ENCODE assay signal across 18 cellular contexts in the genomic region with DNA sequence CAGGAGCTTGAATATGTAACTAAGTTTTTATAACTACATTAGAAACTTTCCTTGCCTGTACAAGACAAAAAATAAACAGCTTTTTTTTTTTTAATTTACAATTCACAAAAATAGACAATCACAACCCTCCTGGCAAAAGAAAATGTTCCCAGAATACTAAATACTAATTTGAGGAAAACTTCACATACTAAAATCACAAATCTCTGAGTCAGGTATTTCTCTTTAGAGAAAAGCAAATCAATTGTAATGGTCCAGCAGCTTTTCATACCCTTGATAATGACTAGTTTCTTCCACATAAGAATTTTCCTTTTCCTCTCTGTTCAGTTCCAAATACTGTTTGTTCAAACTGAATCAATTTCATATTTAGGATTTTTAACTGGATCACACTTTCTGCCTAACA.
A peak's percentile ranks its signal among the peaks of the same experiment; 100 is the strongest.
DNase-seq lines count a peak whose midpoint lies in the region; ATAC-seq and TF ChIP-seq lines count a peak whose summit lies in the region.
"Had no signal": no experiment of that assay in that cellular context is flagged by ENCODE, and none has a peak within 500 bp of the region (broad histone marks: within the 10 kb centered on the region; RNA-seq: fewer than 3 reads in every experiment).

No MANE protein-coding gene starts in this region.

- TF ChIP-seq CTCF in SK-N-SH (IDR thresholded peaks at IDR 0.05) (no peak), MM.1S (IDR thresholded peaks at IDR 0.05; ENCODE audit: low read length) (no peak), parathyroid adenoma (IDR thresholded peaks at IDR 0.05) (no peak)

- H4K20me1 ChIP-seq in SK-N-SH (ENCODE audit: insufficient read depth), result no peaks in the 10 kb centered on the region
- no peaks in the 10 kb centered on the region for H4K20me1 ChIP-seq in MM.1S (ENCODE audit: insufficient read depth, low read length)

- 0 out of 2 replicates have a peak overlapping the region, but pooled peaks have one; percentile 43 for H3K4me2 ChIP-seq in SK-N-SH
- H3K4me2 ChIP-seq in MM.1S (ENCODE audit: low read depth, low read length), result peak overlapping the region; percentile 76
- no peak overlapping the region for H3K4me2 ChIP-seq in parathyroid adenoma (ENCODE audit: low read length)

- H3K9ac ChIP-seq in SK-N-SH (no peak overlapping the region), MM.1S (ENCODE audit: low read length) (no peak overlapping the region), parathyroid adenoma (no peak overlapping the region)
- H3K9ac ChIP-seq: GM23248 had no signal

- no peak for DNase-seq in SK-N-SH
- no peak for DNase-seq in MM.1S
- no peak for DNase-seq in activated naive CD8-positive, alpha-beta T cell treated with anti-CD3 and anti-CD28 coated beads, Interleukin-2, amount 50 U/mL, for 24 hours
- DNase-seq in left ventricle myocardium superior, result no peak
- no peak for DNase-seq in HAP-1 (ENCODE audit: low spot score in 2 of 2)
- DNase-seq: amniotic stem cell, head of caudate nucleus, left cardiac atrium, NCI-H1436, NCI-H446 treated with DMSO at 0.1 percent for 48 hours had no signal

- in situ Hi-C loops in HAP-1 (cut with MboI; ENCODE audit: low sequenced_read_pairs), result no loop called here

- peak overlapping the region; percentile 61 for H3K27ac Mint-ChIP-seq in activated naive CD8-positive, alpha-beta T cell treated with anti-CD3 and anti-CD28 coated beads, Interleukin-2, amount 50 U/mL, for 24 hours
- no peak overlapping the region for H3K27ac Mint-ChIP-seq in stimulated activated memory B cell treated with anti-CD40 and anti-IgM and Interleukin-4, amounts not matched to agents 10 μg/mL and 1 μg/mL and 100 μg/mL, for 72 hours
- H3K27ac Mint-ChIP-seq: CD14-positive monocyte had no signal

- CTCF ChIA-PET in SK-N-SH (lab: Yijun Ruan, JAX), result interaction anchor here (0.5 to 1.4 kb wide), 4 partner anchors 26 to 626 kb away, joined by 3 read pairs; no protein-coding TSS in a partner anchor

- H3K9me3 ChIP-seq in SK-N-SH (no peaks in the 10 kb centered on the region), MM.1S (replicated peaks; ENCODE audit: insufficient read depth, low read length) (no peaks in the 10 kb centered on the region), parathyroid adenoma (ENCODE audit: control insufficient read depth, low read length) (no peaks in the 10 kb centered on the region), HAP-1 (no peaks in the 10 kb centered on the region)

- ATAC-seq in SK-N-SH treated with all-trans-retinoic acid at 6 μM for 48 hours (no peak; the same call in 2 of the 3 replicates), left ventricle myocardium superior (no peak)
- ATAC-seq in activated naive CD8-positive, alpha-beta T cell treated with anti-CD3 and anti-CD28 coated beads, Interleukin-2, amount 50 U/mL, for 24 hours, result no peak
- ATAC-seq in stimulated activated memory B cell treated with anti-CD40 and anti-IgM and Interleukin-4, amounts not matched to agents 10 μg/mL and 1 μg/mL and 100 μg/mL, for 72 hours, result no peak
- ATAC-seq: K562, left cardiac atrium, Panc1 had no signal

- H2AFZ ChIP-seq in SK-N-SH (ENCODE audit: low read depth), result no peak overlapping the region; the same call in 1 of the 2 replicates
- no peak overlapping the region for H2AFZ ChIP-seq in MM.1S (ENCODE audit: low read length)
- H2AFZ ChIP-seq in parathyroid adenoma, result no peak overlapping the region
- H2AFZ ChIP-seq: GM23248 had no signal

- H3K79me2 ChIP-seq in SK-N-SH (ENCODE audit: insufficient read depth) (no peaks in the 10 kb centered on the region), MM.1S (ENCODE audit: low read length) (peaks cover 71% of the 10 kb centered on the region), parathyroid adenoma (no peaks in the 10 kb centered on the region)

- peaks cover 76% of the 10 kb centered on the region for H3K4me1 Mint-ChIP-seq in activated naive CD8-positive, alpha-beta T cell treated with anti-CD3 and anti-CD28 coated beads, Interleukin-2, amount 50 U/mL, for 24 hours
- H3K4me1 Mint-ChIP-seq in stimulated activated memory B cell treated with anti-CD40 and anti-IgM and Interleukin-4, amounts not matched to agents 10 μg/mL and 1 μg/mL and 100 μg/mL, for 72 hours, result peaks cover 21% of the 10 kb centered on the region
- H3K4me1 Mint-ChIP-seq: CD14-positive monocyte had no signal

- H3F3A ChIP-seq in SK-N-SH (replicated peaks; ENCODE audit: insufficient read depth) (no peaks in the 10 kb centered on the region), MM.1S (ENCODE audit: insufficient read depth, low read length) (peaks cover 8% of the 10 kb centered on the region; the same call in 1 of the 2 replicates)

- no peak for TF ChIP-seq RAD21 in SK-N-SH (IDR thresholded peaks at IDR 0.05; ENCODE audit: low read length)

- POLR2A ChIA-PET in SK-N-SH (lab: Yijun Ruan, JAX), result no interaction called here

- no peaks in the 10 kb centered on the region for H3K27me3 Mint-ChIP-seq in activated naive CD8-positive, alpha-beta T cell treated with anti-CD3 and anti-CD28 coated beads, Interleukin-2, amount 50 U/mL, for 24 hours
- H3K27me3 Mint-ChIP-seq in stimulated activated memory B cell treated with anti-CD40 and anti-IgM and Interleukin-4, amounts not matched to agents 10 μg/mL and 1 μg/mL and 100 μg/mL, for 72 hours, result peaks cover 19% of the 10 kb centered on the region

- H3K4me1 ChIP-seq in SK-N-SH (ENCODE audit: control insufficient read depth in 1 of 2, insufficient read depth in 2 of 2, low read depth in 1 of 2, low read length in 1 of 2) (peaks cover 5 to 39% of the 10 kb centered on the region in 2 experiments), MM.1S (ENCODE audit: low read length) (peaks cover 13% of the 10 kb centered on the region), parathyroid adenoma (peaks cover 16% of the 10 kb centered on the region), HAP-1 (no peaks in the 10 kb centered on the region)

- H3K36me3 ChIP-seq in SK-N-SH (replicated peaks in 1 of 2; ENCODE audit: control insufficient read depth in 1 of 2, insufficient read depth in 2 of 2, low read length in 1 of 2) (no peaks in the 10 kb centered on the region), MM.1S (replicated peaks; ENCODE audit: insufficient read depth, low read length) (no peaks in the 10 kb centered on the region), parathyroid adenoma (ENCODE audit: control insufficient read depth, insufficient read depth, low read length) (no peaks in the 10 kb centered on the region), HAP-1 (replicated peaks) (no peaks in the 10 kb centered on the region)

- peak overlapping the region; percentile 35 for H3K4me3 Mint-ChIP-seq in activated naive CD8-positive, alpha-beta T cell treated with anti-CD3 and anti-CD28 coated beads, Interleukin-2, amount 50 U/mL, for 24 hours
- H3K4me3 Mint-ChIP-seq in stimulated activated memory B cell treated with anti-CD40 and anti-IgM and Interleukin-4, amounts not matched to agents 10 μg/mL and 1 μg/mL and 100 μg/mL, for 72 hours, result no peak overlapping the region
- H3K4me3 Mint-ChIP-seq: CD14-positive monocyte had no signal

- H3K9me2 ChIP-seq in SK-N-SH, result no peaks in the 10 kb centered on the region
- H3K9me2 ChIP-seq in MM.1S (replicated peaks; ENCODE audit: insufficient read depth, low read length), result no peaks in the 10 kb centered on the region

- intact Hi-C loops in left ventricle myocardium superior (cut with micrococcal nuclease), result loop anchor here (10.0 kb wide), 1 partner anchor 51 kb away; no protein-coding TSS in a partner anchor

- no peak for TF ChIP-seq EP300 in SK-N-SH (IDR thresholded peaks at IDR 0.05; ENCODE audit: borderline replicate concordance in 1 of 2, low read depth in 1 of 2, low read length in 1 of 2)

- H3K36me3 Mint-ChIP-seq in activated naive CD8-positive, alpha-beta T cell treated with anti-CD3 and anti-CD28 coated beads, Interleukin-2, amount 50 U/mL, for 24 hours (ENCODE audit: low read depth), result peaks cover 5% of the 10 kb centered on the region
- H3K36me3 Mint-ChIP-seq in stimulated activated memory B cell treated with anti-CD40 and anti-IgM and Interleukin-4, amounts not matched to agents 10 μg/mL and 1 μg/mL and 100 μg/mL, for 72 hours, result no peaks in the 10 kb centered on the region
- H3K36me3 Mint-ChIP-seq: CD14-positive monocyte had no signal

- H3K27me3 ChIP-seq in SK-N-SH (ENCODE audit: insufficient read depth), result no peaks in the 10 kb centered on the region
- no peaks in the 10 kb centered on the region for H3K27me3 ChIP-seq in MM.1S (replicated peaks; ENCODE audit: insufficient read depth, low read length)
- H3K27me3 ChIP-seq in parathyroid adenoma (ENCODE audit: control insufficient read depth, insufficient read depth, low read length), result no peaks in the 10 kb centered on the region
- H3K27me3 ChIP-seq in HAP-1 (ENCODE audit: low read depth), result no peaks in the 10 kb centered on the region

- H3K4me3 ChIP-seq in SK-N-SH (ENCODE audit: low read depth in 2 of 2, low read length in 1 of 2) (no peak overlapping the region), MM.1S (ENCODE audit: low read length) (0 out of 2 replicates have a peak overlapping the region, but pooled peaks have one; percentile 33), parathyroid adenoma (ENCODE audit: low read depth, low read length) (no peak overlapping the region), HAP-1 (no peak overlapping the region)
- H3K4me3 ChIP-seq: GM23248, K562 had no signal

- H3K9me3 Mint-ChIP-seq in activated naive CD8-positive, alpha-beta T cell treated with anti-CD3 and anti-CD28 coated beads, Interleukin-2, amount 50 U/mL, for 24 hours, result no peaks in the 10 kb centered on the region
- no peaks in the 10 kb centered on the region for H3K9me3 Mint-ChIP-seq in stimulated activated memory B cell treated with anti-CD40 and anti-IgM and Interleukin-4, amounts not matched to agents 10 μg/mL and 1 μg/mL and 100 μg/mL, for 72 hours
- H3K9me3 Mint-ChIP-seq: CD14-positive monocyte had no signal

- H3K27ac ChIP-seq in SK-N-SH (ENCODE audit: low read depth in 2 of 2, low read length in 1 of 2), result peak overlapping the region in 1 of 2 experiments; percentile 8; a peak in 1 of 4 replicates
- peak overlapping the region; percentile 42; the same call in 1 of the 2 replicates for H3K27ac ChIP-seq in MM.1S (ENCODE audit: low read length)
- H3K27ac ChIP-seq in parathyroid adenoma, result peak overlapping the region; percentile 54
- H3K27ac ChIP-seq: 22Rv1, GM23248 had no signal

TF ChIP-seq in SK-N-SH, 30 proteins besides CTCF, POLR2A, EP300 and RAD21 (continues in another document):
- TF ChIP-seq RCOR1 (IDR thresholded peaks at IDR 0.05; ENCODE audit: low read length), result no peak
- TF ChIP-seq SMC3 (IDR thresholded peaks at IDR 0.05; ENCODE audit: low read depth, low read length), result no peak
- TF ChIP-seq NFIC (IDR thresholded peaks at IDR 0.05; ENCODE audit: borderline replicate concordance), result no peak
- TF ChIP-seq FOXJ3 (CRISPR knock-in tag; IDR thresholded peaks at IDR 0.05), result no peak
- TF ChIP-seq MXI1 (IDR thresholded peaks at IDR 0.05; ENCODE audit: low read depth, low read length), result no peak

TF ChIP-seq in SK-N-SH treated with all-trans-retinoic acid at 6 μM for 48 hours, 23 proteins besides CTCF, POLR2A, EP300 and RAD21 (continues in another document):
- TF ChIP-seq ZNF565 (CRISPR knock-in tag; conservative IDR thresholded peaks at IDR 0.05; ENCODE audit: low read depth) (no peak), BACH2 (CRISPR knock-in tag; IDR thresholded peaks at IDR 0.05; ENCODE audit: borderline replicate concordance) (no peak), CSDC2 (CRISPR knock-in tag; IDR thresholded peaks at IDR 0.05) (no peak)
